ENCODE assay signal across 8 cellular contexts in genomic region chr19:48618278-48618915, GRCh38. TPM values are rescaled to one million over a fixed set of nuclear protein-coding genes. Genes with fewer than 3 reads are reported as not detected.
DNase-seq lines count a peak whose midpoint lies in the region; ATAC-seq, FAIRE-seq and TF ChIP-seq lines count a peak whose summit lies in the region.

No MANE protein-coding gene starts in this region.

- no peak for DNase-seq in CD8-positive, alpha-beta memory T cell
- DNase-seq in endothelial cell of umbilical vein (ENCODE audit: low read depth, low spot score) (no peak), osteoblast (ENCODE audit: insufficient read length, low spot score, missing footprints) (peak; percentile 83)

- peaks cover 47 to 60% (median 55%) of the 10 kb centered on the region in 3 donors for H3K4me1 Mint-ChIP-seq in CD8-positive, alpha-beta memory T cell

- H3K4me2 ChIP-seq in OCI-LY3 (ENCODE audit: low read length) (peak overlapping the region; percentile 98), endothelial cell of umbilical vein (ENCODE audit: insufficient read depth, low read length) (peak overlapping the region; percentile 99), osteoblast (ENCODE audit: insufficient read depth, low read length) (peak overlapping the region; percentile 81)

- no peaks in the 10 kb centered on the region for H3K9me3 ChIP-seq in CD8-positive, alpha-beta memory T cell (ENCODE audit: low read length)
- no peaks in the 10 kb centered on the region for H3K9me3 ChIP-seq in OCI-LY3 (ENCODE audit: insufficient read depth, low read length)
- H3K9me3 ChIP-seq in endothelial cell of umbilical vein (replicated peaks; ENCODE audit: control insufficient read depth, insufficient read depth, low read length), result no peaks in the 10 kb centered on the region
- H3K9me3 ChIP-seq in osteoblast (ENCODE audit: low read depth, low read length), result no peaks in the 10 kb centered on the region

- CTCF ChIA-PET in CD8-positive, alpha-beta memory T cell (lab: Charles Lee), result interaction anchor here (0.6 to 3.2 kb wide), 8 partner anchors 9 to 220 kb away, joined by 3 to 16 read pairs (median 4); no protein-coding TSS in a partner anchor
- CTCF ChIA-PET in endothelial cell of umbilical vein (lab: Charles Lee), result interaction anchor here (0.7 to 2.0 kb wide), 4 partner anchors 10 to 224 kb away, joined by 4 to 12 read pairs (median 5); partner anchors contain the start of gene CA11

- H3K27ac Mint-ChIP-seq in CD8-positive, alpha-beta memory T cell, result peak overlapping the region; percentile 90 to 99 (median 98)

- H3K79me2 ChIP-seq in OCI-LY3 (ENCODE audit: low read length) (peaks cover 48% of the 10 kb centered on the region), endothelial cell of umbilical vein (ENCODE audit: control insufficient read depth, insufficient read depth, low read length) (peaks cover 38% of the 10 kb centered on the region), osteoblast (ENCODE audit: insufficient read depth, low read length) (peaks cover 48% of the 10 kb centered on the region)

- H2AFZ ChIP-seq in OCI-LY3 (ENCODE audit: low read depth, low read length) (no peak overlapping the region), endothelial cell of umbilical vein (ENCODE audit: low read depth, low read length) (no peak overlapping the region), osteoblast (ENCODE audit: low read length) (peak overlapping the region; percentile 83)

- ATAC-seq in GM21576 (IDR thresholded peaks at IDR 0.05; ENCODE audit: unreplicated experiment) (no peak), GM18909 (IDR thresholded peaks at IDR 0.05; ENCODE audit: poor library complexity, unreplicated experiment) (no peak), HG03521 (IDR thresholded peaks at IDR 0.05; ENCODE audit: unreplicated experiment) (no peak), GM19328 (IDR thresholded peaks at IDR 0.05; ENCODE audit: unreplicated experiment) (no peak)

- H3K4me3 ChIP-seq in CD8-positive, alpha-beta memory T cell (ENCODE audit: low read length), result peak overlapping the region; percentile 76
- peak overlapping the region; percentile 96 for H3K4me3 ChIP-seq in OCI-LY3 (ENCODE audit: low read length)
- peak overlapping the region; percentile 85 to 99 (median 96) for H3K4me3 ChIP-seq in endothelial cell of umbilical vein (replicated peaks in 1 of 3; ENCODE audit: insufficient read depth in 1 of 3, low read depth in 1 of 3, low read length in 3 of 3)
- H3K4me3 ChIP-seq in osteoblast (ENCODE audit: insufficient read depth, low read length), result peak overlapping the region; percentile 100

- H4K20me1 ChIP-seq in OCI-LY3 (ENCODE audit: insufficient read depth, low read length) (peaks cover 46% of the 10 kb centered on the region), endothelial cell of umbilical vein (replicated peaks; ENCODE audit: control insufficient read depth, extremely low read depth, insufficient read depth, low read length) (no peaks in the 10 kb centered on the region), osteoblast (ENCODE audit: insufficient read depth, low read length) (peaks cover 41% of the 10 kb centered on the region)

- H3K27me3 ChIP-seq in CD8-positive, alpha-beta memory T cell (ENCODE audit: insufficient read depth, low read length, poor library complexity, severe bottlenecking), result no peaks in the 10 kb centered on the region
- H3K27me3 ChIP-seq in OCI-LY3 (ENCODE audit: low read depth, low read length) (no peaks in the 10 kb centered on the region), endothelial cell of umbilical vein (ENCODE audit: control insufficient read depth in 2 of 2, insufficient read depth in 2 of 2, low read length in 2 of 2) (no peaks in the 10 kb centered on the region), osteoblast (ENCODE audit: insufficient read depth, low read length) (no peaks in the 10 kb centered on the region)

- peak overlapping the region; percentile 81 for H3K27ac ChIP-seq in CD8-positive, alpha-beta memory T cell (ENCODE audit: low read depth, low read length)
- H3K27ac ChIP-seq in OCI-LY3 (ENCODE audit: low read length) (peak overlapping the region; percentile 62), endothelial cell of umbilical vein (ENCODE audit: insufficient read depth, low read depth, low read length) (peak overlapping the region; percentile 86), osteoblast (ENCODE audit: low read depth, low read length) (peak overlapping the region; percentile 93)

- H3K27me3 Mint-ChIP-seq in CD8-positive, alpha-beta memory T cell, result peaks cover 0 to 3% of the 10 kb centered on the region in 2 donors

- H3K36me3 ChIP-seq in CD8-positive, alpha-beta memory T cell (ENCODE audit: insufficient read depth, low read length), result peaks cover 24% of the 10 kb centered on the region
- H3K36me3 ChIP-seq in OCI-LY3 (replicated peaks; ENCODE audit: low read depth, low read length) (peaks cover 39% of the 10 kb centered on the region), endothelial cell of umbilical vein (ENCODE audit: control insufficient read depth in 2 of 2, extremely low read depth in 1 of 2, insufficient read depth in 2 of 2, low read length in 2 of 2) (peaks cover 19 to 24% of the 10 kb centered on the region in 2 experiments), osteoblast (ENCODE audit: insufficient read depth, low read length) (peaks cover 35% of the 10 kb centered on the region)

- peaks cover 0 to 65% (median 11%) of the 10 kb centered on the region in 3 donors for H3K36me3 Mint-ChIP-seq in CD8-positive, alpha-beta memory T cell

- peaks cover 0 to 2% (median 0%) of the 10 kb centered on the region in 5 donors for H3K9me3 Mint-ChIP-seq in CD8-positive, alpha-beta memory T cell

- dilution Hi-C loops in endothelial cell of umbilical vein (cut with MboI; ENCODE audit: extremely low pct_ligation_motif_present, low sequenced_read_pairs), result no loop called here

- intact Hi-C loops in endothelial cell of umbilical vein (cut with micrococcal nuclease), result no loop called here

- FAIRE-seq in endothelial cell of umbilical vein (lab: Jason Lieb, UNC), result peak; percentile 66

- no peak for TF ChIP-seq POLR2A in endothelial cell of umbilical vein (IDR thresholded peaks at IDR 0.05; ENCODE audit: low read depth, low read length)

- H3K4me3 Mint-ChIP-seq in CD8-positive, alpha-beta memory T cell, result peak overlapping the region; percentile 94 to 100 (median 98)

- no peaks in the 10 kb centered on the region for H3K9me1 ChIP-seq in endothelial cell of umbilical vein (replicated peaks; ENCODE audit: control insufficient read depth, extremely low read depth, insufficient read depth, low read length)

- H3K9ac ChIP-seq in OCI-LY3 (ENCODE audit: low read length) (peak overlapping the region; percentile 99), endothelial cell of umbilical vein (replicated peaks; ENCODE audit: extremely low read depth, insufficient read depth, low read length) (peak overlapping the region; percentile 99)

- POLR2A ChIA-PET in CD8-positive, alpha-beta memory T cell (lab: Charles Lee), result interaction anchor here (0.5 to 2.5 kb wide), 13 partner anchors 9 to 1148 kb away, joined by 3 to 23 read pairs (median 5); partner anchors contain the start of genes CA11, DBP, GYS1 and PPP1R15A
- POLR2A ChIA-PET in endothelial cell of umbilical vein (lab: Charles Lee), result interaction anchor here (0.8 to 1.6 kb wide), 5 partner anchors 10 to 45 kb away, joined by 3 to 15 read pairs (median 4); no protein-coding TSS in a partner anchor

- TSS peak; percentile 69 for BruUV-seq in endothelial cell of umbilical vein (replicated peaks; lab: Mats Ljungman, UMichigan)

- peaks cover 37% of the 10 kb centered on the region for H3K4me1 ChIP-seq in CD8-positive, alpha-beta memory T cell (ENCODE audit: insufficient read depth, low read length)
- H3K4me1 ChIP-seq in OCI-LY3 (ENCODE audit: low read length) (peaks cover 34% of the 10 kb centered on the region), endothelial cell of umbilical vein (ENCODE audit: control insufficient read depth, extremely low read depth, insufficient read depth, low read length) (peaks cover 26% of the 10 kb centered on the region), osteoblast (ENCODE audit: insufficient read depth, low read length) (peaks cover 24% of the 10 kb centered on the region)

- no peak for TF ChIP-seq CTCF in OCI-LY3 (IDR thresholded peaks at IDR 0.05; ENCODE audit: low read depth, low read length)
- TF ChIP-seq CTCF in endothelial cell of umbilical vein (IDR thresholded peaks at IDR 0.05; ENCODE audit: extremely low read depth in 1 of 2, insufficient read depth in 1 of 2, low read depth in 1 of 2, low read length in 2 of 2), result no peak
- no peak for TF ChIP-seq CTCF in osteoblast (IDR thresholded peaks at IDR 0.05; ENCODE audit: extremely low read depth, low read depth, low read length)

RNA-seq across cellular contexts. Expression of gene RPL18, which starts 0.6 kb away (rescaled TPM):
- 1,000 to 10,000 TPM; 1,778 to 1,810 TPM for total RNA-seq in CD8-positive, alpha-beta memory T cell
- polyA plus RNA-seq in CD8-positive, alpha-beta memory T cell, result 1,821 TPM
- total RNA-seq in endothelial cell of umbilical vein, result 1,402 and 1,407 TPM in 2 replicates
- 2,154 and 2,376 TPM in 2 replicates for polyA plus RNA-seq in endothelial cell of umbilical vein
- polyA plus RNA-seq in endothelial cell of umbilical vein (2011; cell fraction: cytosol; rRNA removed), result 1,380 and 1,833 TPM in 2 replicates
- 597 and 638 TPM in 2 replicates for polyA plus RNA-seq in endothelial cell of umbilical vein (2011; cell fraction: nucleus; rRNA removed)
- 1,901 and 3,069 TPM in 2 replicates for polyA plus RNA-seq in endothelial cell of umbilical vein (2012)
- polyA minus RNA-seq in endothelial cell of umbilical vein, result 547 and 582 TPM in 2 replicates
- 814 TPM for polyA minus RNA-seq in endothelial cell of umbilical vein (2011; cell fraction: cytosol; rRNA and poly(A)+ RNA removed)
- polyA minus RNA-seq in endothelial cell of umbilical vein (2011; cell fraction: nucleus; rRNA and poly(A)+ RNA removed), result 103 and 151 TPM in 2 replicates
- total RNA-seq in osteoblast, result 1,357 and 1,526 TPM in 2 replicates

RNA-seq across cellular contexts. Expression of gene SPHK2, which starts 0.9 kb away (rescaled TPM):
- total RNA-seq in CD8-positive, alpha-beta memory T cell, result 10 to 100 TPM; 37.5 to 38.5 TPM
- polyA plus RNA-seq in CD8-positive, alpha-beta memory T cell, result 10.2 TPM
- total RNA-seq in endothelial cell of umbilical vein (30.5 and 31.1 TPM in 2 replicates), osteoblast (13.0 and 13.3 TPM in 2 replicates)
- polyA plus RNA-seq in endothelial cell of umbilical vein, result 20.2 and 23.4 TPM in 2 replicates
- 8.2 and 10.7 TPM in 2 replicates for polyA plus RNA-seq in endothelial cell of umbilical vein (2011; cell fraction: cytosol; rRNA removed)
- 26.2 and 26.5 TPM in 2 replicates for polyA plus RNA-seq in endothelial cell of umbilical vein (2011; cell fraction: nucleus; rRNA removed)
- 9.2 and 11.3 TPM in 2 replicates for polyA plus RNA-seq in endothelial cell of umbilical vein (2012)
- polyA minus RNA-seq in endothelial cell of umbilical vein, result 11.7 and 14.6 TPM in 2 replicates
- polyA minus RNA-seq in endothelial cell of umbilical vein (2011; cell fraction: cytosol; rRNA and poly(A)+ RNA removed), result 10.9 TPM
- 14.6 and 21.1 TPM in 2 replicates for polyA minus RNA-seq in endothelial cell of umbilical vein (2011; cell fraction: nucleus; rRNA and poly(A)+ RNA removed)

RNA-seq across cellular contexts. Expression of gene FAM83E, which starts 3.5 kb away (rescaled TPM):
- total RNA-seq in CD8-positive, alpha-beta memory T cell, result 1 to 10 TPM; 3.7 to 5.4 TPM
- polyA plus RNA-seq in CD8-positive, alpha-beta memory T cell, result not detected
- total RNA-seq in endothelial cell of umbilical vein (1.7 and 3.5 TPM in 2 replicates), osteoblast (0.29 TPM in 1 of 2 replicates, not detected in the other)
- 0.04 and 0.10 TPM in 2 replicates for polyA plus RNA-seq in endothelial cell of umbilical vein
- not detected in 2 replicates for polyA plus RNA-seq in endothelial cell of umbilical vein (2011; cell fraction: cytosol; rRNA removed)
- polyA plus RNA-seq in endothelial cell of umbilical vein (2011; cell fraction: nucleus; rRNA removed), result 0.76 and 1.0 TPM in 2 replicates
- polyA plus RNA-seq in endothelial cell of umbilical vein (2012), result not detected in 2 replicates
- 0.59 and 0.63 TPM in 2 replicates for polyA minus RNA-seq in endothelial cell of umbilical vein
- not detected for polyA minus RNA-seq in endothelial cell of umbilical vein (2011; cell fraction: cytosol; rRNA and poly(A)+ RNA removed)
- polyA minus RNA-seq in endothelial cell of umbilical vein (2011; cell fraction: nucleus; rRNA and poly(A)+ RNA removed), result 0.91 and 4.4 TPM in 2 replicates

RNA-seq across cellular contexts. Expression of gene SPACA4, which starts 11.9 kb away (rescaled TPM):
- total RNA-seq in CD8-positive, alpha-beta memory T cell, result not detected
- not detected for polyA plus RNA-seq in CD8-positive, alpha-beta memory T cell
- total RNA-seq in endothelial cell of umbilical vein, result not detected in 2 replicates
- not detected in 2 replicates for polyA plus RNA-seq in endothelial cell of umbilical vein
- not detected in 2 replicates for polyA plus RNA-seq in endothelial cell of umbilical vein (2011; cell fraction: cytosol; rRNA removed)
- not detected in 2 replicates for polyA plus RNA-seq in endothelial cell of umbilical vein (2011; cell fraction: nucleus; rRNA removed)
- not detected in 2 replicates for polyA plus RNA-seq in endothelial cell of umbilical vein (2012)
- polyA minus RNA-seq in endothelial cell of umbilical vein, result not detected in 2 replicates
- polyA minus RNA-seq in endothelial cell of umbilical vein (2011; cell fraction: cytosol; rRNA and poly(A)+ RNA removed), result not detected
- not detected in 2 replicates for polyA minus RNA-seq in endothelial cell of umbilical vein (2011; cell fraction: nucleus; rRNA and poly(A)+ RNA removed)
- not detected in 2 replicates for total RNA-seq in osteoblast

RNA-seq across cellular contexts. Expression of gene DBP, which starts 18.8 kb away (rescaled TPM):
- 10 to 100 TPM; 10.9 to 12.1 TPM for total RNA-seq in CD8-positive, alpha-beta memory T cell
- 84.1 TPM for polyA plus RNA-seq in CD8-positive, alpha-beta memory T cell
- total RNA-seq in endothelial cell of umbilical vein (0.78 and 1.5 TPM in 2 replicates), osteoblast (14.5 and 18.3 TPM in 2 replicates)
- 1.8 and 2.0 TPM in 2 replicates for polyA plus RNA-seq in endothelial cell of umbilical vein
- 0.80 and 1.8 TPM in 2 replicates for polyA plus RNA-seq in endothelial cell of umbilical vein (2011; cell fraction: cytosol; rRNA removed)
- 0.43 and 0.76 TPM in 2 replicates for polyA plus RNA-seq in endothelial cell of umbilical vein (2011; cell fraction: nucleus; rRNA removed)
- 0.75 and 1.6 TPM in 2 replicates for polyA plus RNA-seq in endothelial cell of umbilical vein (2012)
- 0.68 TPM in 1 of 2 replicates, not detected in the other for polyA minus RNA-seq in endothelial cell of umbilical vein
- 9.1 TPM for polyA minus RNA-seq in endothelial cell of umbilical vein (2011; cell fraction: cytosol; rRNA and poly(A)+ RNA removed)
- polyA minus RNA-seq in endothelial cell of umbilical vein (2011; cell fraction: nucleus; rRNA and poly(A)+ RNA removed), result 0.29 and 0.48 TPM in 2 replicates
